In genomic region chr10:96700477-96701099, GRCh38 we compare ENCODE assay signal across 9 cellular contexts. TPM values are rescaled to one million over a fixed set of nuclear protein-coding genes. Genes with fewer than 3 reads are reported as not detected.
DNase-seq lines count a peak whose midpoint lies in the region; ATAC-seq, FAIRE-seq and TF ChIP-seq lines count a peak whose summit lies in the region.
"Had no signal": no experiment of that assay in that cellular context is flagged by ENCODE, and none has a peak within 500 bp of the region (broad histone marks: within the 10 kb centered on the region; RNA-seq: fewer than 3 reads in every experiment).

No MANE protein-coding gene starts in this region.

- in situ Hi-C loops in HepG2 (cut with HindIII; ENCODE audit: extremely low pct_ligation_motif_present, low pct_unique_long_range_greater_than_20kb) = no loop called here
- in situ Hi-C loops in ACHN (cut with HindIII; ENCODE audit: low pct_ligation_motif_present, low pct_unique_long_range_greater_than_20kb, low sequenced_read_pairs) = no loop called here

- intact Hi-C loops in HepG2 (cut with micrococcal nuclease; ENCODE audit: unreplicated experiment) = loop anchor here (5.0 kb wide), 1 partner anchor 267 kb away; no protein-coding TSS in a partner anchor

- H3K27ac ChIP-seq in liver (ENCODE audit: low read depth in 1 of 2, low read length in 2 of 2) (peak overlapping the region; percentile 19 to 21), HepG2 (ENCODE audit: extremely low read length, insufficient read depth, low read length) (no peak overlapping the region), neural progenitor cell (no peak overlapping the region)

- POLR2A ChIA-PET in HepG2 (lab: Yijun Ruan, JAX) = no interaction called here

- ATAC-seq in HepG2 (no peak), HG02973 (IDR thresholded peaks at IDR 0.05; ENCODE audit: unreplicated experiment) (peak; percentile 60)

- no peak overlapping the region for H2AFZ ChIP-seq in HepG2 (ENCODE audit: low read length)
- H2AFZ ChIP-seq in neural progenitor cell (replicated peaks) = no peak overlapping the region

- TF ChIP-seq EP300 in HepG2 (IDR thresholded peaks at IDR 0.05; ENCODE audit: low read depth in 2 of 2, low read length in 2 of 2) (no peak), HepG2 (CRISPR knock-in tag; IDR thresholded peaks at IDR 0.05; ENCODE audit: borderline replicate concordance) (no peak)

- no peak for FAIRE-seq in HepG2 (lab: Jason Lieb, UNC)

- DNase-seq in HepG2 (ENCODE audit: low spot score) (no peak), DMS53 (lab: John Stamatoyannopoulos, UW) (no peak), neural progenitor cell (ENCODE audit: low spot score) (no peak), ACHN (no peak), cerebellar nuclear complex (lab: John Stamatoyannopoulos, UW) (no peak)
- DNase-seq: stimulated activated CD4-positive, alpha-beta T cell treated with anti-CD3 and anti-CD28 coated beads, Interleukin-12 subunit alpha, Interleukin-12 subunit beta, amount 100 ng/mL, for 4 hours had no signal

- no peaks in the 10 kb centered on the region for H3K9me3 Mint-ChIP-seq in neural progenitor cell

- 86% methylated on average over 12 of the region's 12 CpGs for WGBS in liver
- WGBS in HepG2 (ENCODE audit: low lambda C conversion rate) = 72% methylated on average over 12 of the region's 12 CpGs

- no peaks in the 10 kb centered on the region for H4K20me1 ChIP-seq in HepG2 (ENCODE audit: insufficient read depth, low read length)
- H4K20me1 ChIP-seq in neural progenitor cell (ENCODE audit: low read depth) = no peaks in the 10 kb centered on the region

- TF ChIP-seq CTCF in liver (IDR thresholded peaks at IDR 0.05; ENCODE audit: low read depth, low read length, missing input control) (no peak), HepG2 (CRISPR knock-in tag; IDR thresholded peaks at IDR 0.05) (no peak), neural progenitor cell (IDR thresholded peaks at IDR 0.05) (no peak)

- H3K36me3 ChIP-seq in liver (ENCODE audit: control insufficient read depth in 4 of 4, insufficient read depth in 3 of 4, low read depth in 1 of 4, low read length in 3 of 4) (peaks cover 0 to 22% (median 6%) of the 10 kb centered on the region in 4 donors), HepG2 (replicated peaks in 1 of 2; ENCODE audit: control insufficient read depth in 1 of 2, insufficient read depth in 2 of 2, low read length in 2 of 2) (no peaks in the 10 kb centered on the region), neural progenitor cell (no peaks in the 10 kb centered on the region)

- H3K4me3 ChIP-seq in liver (ENCODE audit: low read depth in 1 of 3, low read length in 3 of 3) (no peak overlapping the region), HepG2 (replicated peaks in 1 of 3; ENCODE audit: insufficient read depth in 1 of 3, low read depth in 2 of 3, low read length in 3 of 3) (no peak overlapping the region), neural progenitor cell (no peak overlapping the region)

- H3K4me1 Mint-ChIP-seq in neural progenitor cell = no peaks in the 10 kb centered on the region

- H3K4me3 Mint-ChIP-seq in neural progenitor cell = no peak overlapping the region

- no peaks in the 10 kb centered on the region for H3K9me3 ChIP-seq in liver (ENCODE audit: control insufficient read depth in 4 of 4, low read length in 3 of 4)
- no peaks in the 10 kb centered on the region for H3K9me3 ChIP-seq in HepG2 (ENCODE audit: low read length)
- no peaks in the 10 kb centered on the region for H3K9me3 ChIP-seq in neural progenitor cell (ENCODE audit: low read depth)

- TF ChIP-seq POLR2A in HepG2 (IDR thresholded peaks at IDR 0.05; ENCODE audit: insufficient read depth in 1 of 2, low read depth in 2 of 2, low read length in 2 of 2) (no peak), Raji (IDR thresholded peaks at IDR 0.05; ENCODE audit: insufficient read depth, low read depth, low read length) (peak; percentile 82)

- H3K4me2 ChIP-seq in HepG2 (ENCODE audit: low read depth, low read length) (no peak overlapping the region), neural progenitor cell (no peak overlapping the region)

- TF ChIP-seq RAD21 in liver (IDR thresholded peaks at IDR 0.05) (no peak), HepG2 (CRISPR knock-in tag; IDR thresholded peaks at IDR 0.05) (no peak)

- H3K27me3 ChIP-seq in liver (ENCODE audit: control insufficient read depth in 4 of 4, insufficient read depth in 4 of 4, low read length in 3 of 4) = no peaks in the 10 kb centered on the region
- no peaks in the 10 kb centered on the region for H3K27me3 ChIP-seq in HepG2 (ENCODE audit: control insufficient read depth in 1 of 2, insufficient read depth in 2 of 2, low read length in 2 of 2)
- H3K27me3 ChIP-seq in neural progenitor cell = no peaks in the 10 kb centered on the region

- H3K27me3 Mint-ChIP-seq in neural progenitor cell (ENCODE audit: insufficient read depth, low read depth) = no peaks in the 10 kb centered on the region

- no peaks in the 10 kb centered on the region for H3K79me2 ChIP-seq in HepG2 (ENCODE audit: insufficient read depth, low read length)
- H3K79me2 ChIP-seq in neural progenitor cell (ENCODE audit: low read depth) = no peaks in the 10 kb centered on the region

- CTCF ChIA-PET in HepG2 (lab: Yijun Ruan, JAX; ENCODE audit: low intra/inter-chr PET ratio, low total read pairs) = no interaction called here

- H3K27ac Mint-ChIP-seq in neural progenitor cell = no peak overlapping the region

- no peaks in the 10 kb centered on the region for H3K36me3 Mint-ChIP-seq in neural progenitor cell

- H3K4me1 ChIP-seq in liver (ENCODE audit: control insufficient read depth in 4 of 4, insufficient read depth in 4 of 4, low read length in 3 of 4) (peaks cover 0 to 18% (median 9%) of the 10 kb centered on the region in 4 donors), HepG2 (ENCODE audit: insufficient read depth, low read length) (no peaks in the 10 kb centered on the region), neural progenitor cell (peaks cover 4% of the 10 kb centered on the region)

- BruUV-seq in HepG2 (replicated peaks; lab: Mats Ljungman, UMichigan) = no TSS peak

- H3F3A ChIP-seq in neural progenitor cell (ENCODE audit: low read depth) = peaks cover 5% of the 10 kb centered on the region

- H3K9ac ChIP-seq in liver (ENCODE audit: low read depth in 1 of 2, low read length in 2 of 2) = no peak overlapping the region
- no peak overlapping the region for H3K9ac ChIP-seq in HepG2 (ENCODE audit: insufficient read depth, low read depth, low read length)
- H3K9ac ChIP-seq in neural progenitor cell = no peak overlapping the region

TF ChIP-seq in liver, 16 proteins besides CTCF, POLR2A, EP300 and RAD21 (continues in another document):
- TF ChIP-seq TAF1 (conservative IDR thresholded peaks at IDR 0.05) (no peak), RXRA (IDR thresholded peaks at IDR 0.05) (no peak), MAX (IDR thresholded peaks at IDR 0.05) (no peak), HNF4G (IDR thresholded peaks at IDR 0.05) (no peak)

TF ChIP-seq in HepG2, 621 proteins besides CTCF, POLR2A, EP300 and RAD21 (continues in another document):
- TF ChIP-seq CCAR2 (optimal IDR thresholded peaks at IDR 0.05; ENCODE audit: low read depth, low read length) (no peak), MZF1 (CRISPR knock-in tag; IDR thresholded peaks at IDR 0.05; ENCODE audit: borderline replicate concordance) (no peak), ZNF367 (CRISPR knock-in tag; IDR thresholded peaks at IDR 0.05; ENCODE audit: borderline replicate concordance) (no peak), DNMT3B (CRISPR knock-in tag; conservative IDR thresholded peaks at IDR 0.05) (no peak), ZSCAN21 (CRISPR knock-in tag; IDR thresholded peaks at IDR 0.05; ENCODE audit: borderline replicate concordance) (no peak), HOXA9 (CRISPR knock-in tag; IDR thresholded peaks at IDR 0.05; ENCODE audit: borderline replicate concordance) (no peak), LBX2 (CRISPR knock-in tag; IDR thresholded peaks at IDR 0.05; ENCODE audit: borderline replicate concordance) (no peak), PAX8 (CRISPR knock-in tag; IDR thresholded peaks at IDR 0.05; ENCODE audit: borderline replicate concordance) (no peak), TRIM24 (CRISPR knock-in tag; IDR thresholded peaks at IDR 0.05) (no peak)

RNA-seq across cellular contexts. Expression of gene PIK3AP1, which starts 19.7 kb away (rescaled TPM):
- total RNA-seq in liver = 100 to 1,000 TPM in 1 of 2 donors, 10 to 100 TPM in 1; 43.0 to 137 TPM
- 10 to 100 TPM; 27.3 to 58.8 TPM for polyA plus RNA-seq in liver
- total RNA-seq in HepG2 (2016; rRNA removed; fragmentation: Illumina TruSeq; extraction: Trizol) = 13.8 and 18.5 TPM in 2 replicates
- total RNA-seq in HepG2 (2016; cell fraction: cytosol; rRNA removed; fragmentation: Illumina TruSeq; extraction: Trizol; ENCODE audit: low read depth) = 2.4 and 2.7 TPM in 2 replicates
- 12.7 and 17.4 TPM in 2 replicates for total RNA-seq in HepG2 (2016; cell fraction: insoluble cytoplasmic fraction; rRNA removed; fragmentation: Illumina TruSeq; extraction: Trizol)
- total RNA-seq in HepG2 (2016; cell fraction: membrane; rRNA removed; fragmentation: Illumina TruSeq; extraction: Trizol) = 9.7 and 10.0 TPM in 2 replicates
- total RNA-seq in HepG2 (2016; cell fraction: nucleus; rRNA removed; fragmentation: Illumina TruSeq; extraction: Trizol) = 9.3 and 9.7 TPM in 2 replicates
- 3.6 and 4.6 TPM in 2 replicates for polyA plus RNA-seq in HepG2 (2011; rRNA removed)
- polyA plus RNA-seq in HepG2 (2011; cell fraction: cytosol; rRNA removed) = 3.8 and 6.8 TPM in 2 replicates
- polyA plus RNA-seq in HepG2 (2011; cell fraction: nucleus; rRNA removed) = 1.4 and 3.6 TPM in 2 replicates
- polyA plus RNA-seq in HepG2 (2012) = 5.0 and 6.6 TPM in 2 replicates
- polyA plus RNA-seq in HepG2 (2016; cell fraction: cytosol; fragmentation: Illumina TruSeq; extraction: Trizol; ENCODE audit: low read depth) = 1.0 and 1.1 TPM in 2 replicates
- polyA plus RNA-seq in HepG2 (2016; cell fraction: insoluble cytoplasmic fraction; fragmentation: Illumina TruSeq; extraction: Trizol; ENCODE audit: low read depth) = 14.5 and 14.6 TPM in 2 replicates
- polyA plus RNA-seq in HepG2 (2016; cell fraction: membrane; fragmentation: Illumina TruSeq; extraction: Trizol; ENCODE audit: low read depth) = 4.6 TPM in 2 replicates
- 7.6 and 7.8 TPM in 2 replicates for polyA plus RNA-seq in HepG2 (2016; cell fraction: nucleus; fragmentation: Illumina TruSeq; extraction: Trizol; ENCODE audit: insufficient read depth, low read depth)
- 0.63 and 5.2 TPM in 2 replicates for polyA minus RNA-seq in HepG2 (2011; rRNA and poly(A)+ RNA removed; ENCODE audit: low replicate concordance)
- 2.9 and 6.4 TPM in 2 replicates for polyA minus RNA-seq in HepG2 (2011; cell fraction: cytosol; rRNA and poly(A)+ RNA removed)
- polyA minus RNA-seq in HepG2 (2011; cell fraction: nucleus; rRNA and poly(A)+ RNA removed) = 3.2 and 7.1 TPM in 2 replicates
- total RNA-seq in neural progenitor cell (ENCODE audit: low replicate concordance) = 1.7 and 3.8 TPM in 2 replicates

Comparison
In these comparisons a context has a peak if more than half of its experiments do, and no peak if none do; other contexts are left out.
1. H3K27ac ChIP-seq: peak in liver (2 of 2); none in HepG2 (single experiment) and neural progenitor cell (single experiment).